1 cellular context compared by ENCODE assay signal in genomic region chr3:100272797-100273611, GRCh38.
TF ChIP-seq lines count a peak whose summit lies in the region.
"Not testable (repeated sequence)": the region's sequence is repeated elsewhere in the genome, so short reads cannot be mapped to it uniquely, and the experiment has no call there.

No MANE protein-coding gene starts in this region.

TF ChIP-seq in K562, 482 proteins besides CTCF, POLR2A, EP300 and RAD21 (continued from another document):
- peak; percentile 40 to 63; a peak in 3 of 4 replicates for TF ChIP-seq MNT (conservative IDR thresholded peaks at IDR 0.05)
- peak; percentile 70; the same call in 1 of the 2 replicates for TF ChIP-seq ZNF311 (CRISPR knock-in tag; IDR thresholded peaks at IDR 0.05)
- TF ChIP-seq TCF3 (CRISPR knock-in tag; IDR thresholded peaks at IDR 0.05): peak; percentile 58
- peak; percentile 92 for TF ChIP-seq CBFA2T3 (IDR thresholded peaks at IDR 0.05)
- not testable (repeated sequence) for TF ChIP-seq NR2C1 (IDR thresholded peaks at IDR 0.05)
- peak; percentile 39; the same call in 1 of the 2 replicates for TF ChIP-seq NR2C1 (tag; IDR thresholded peaks at IDR 0.05)
- TF ChIP-seq ARID1B (IDR thresholded peaks at IDR 0.05): peak; percentile 71; the same call in 1 of the 2 replicates
- TF ChIP-seq NCOR1 (IDR thresholded peaks at IDR 0.05): peak; percentile 76
- TF ChIP-seq HMBOX1 (IDR thresholded peaks at IDR 0.05): peak; percentile 74; the same call in 1 of the 2 replicates
- TF ChIP-seq MAX (CRISPR knock-in tag; IDR thresholded peaks at IDR 0.05): peak; percentile 51; the same call in 1 of the 2 replicates
- peak; percentile 97 for TF ChIP-seq ZNF592 (IDR thresholded peaks at IDR 0.05)
- peak; percentile 73; the same call in 1 of the 2 replicates for TF ChIP-seq TAL1 (IDR thresholded peaks at IDR 0.05)
- TF ChIP-seq TRIM24 (IDR thresholded peaks at IDR 0.05): peak in 1 of 2 experiments; percentile 43; a peak in 2 of 4 replicates
- peak; percentile 87 for TF ChIP-seq CBFA2T2 (conservative IDR thresholded peaks at IDR 0.05)
- TF ChIP-seq HDAC1 (IDR thresholded peaks at IDR 0.05): 0 out of 4 replicates have a peak, but pooled peaks of 1 of the 2 experiments have one; percentile 40
- TF ChIP-seq KDM1A (IDR thresholded peaks at IDR 0.05): peak; percentile 51 to 70; a peak in 2 of 4 replicates
- TF ChIP-seq CXXC5 (CRISPR knock-in tag; IDR thresholded peaks at IDR 0.05): peak; percentile 40; the same call in 1 of the 2 replicates
- TF ChIP-seq DDX20 (tag; IDR thresholded peaks at IDR 0.05; ENCODE audit: low read depth): 0 out of 2 replicates have a peak, but pooled peaks have one; percentile 24
- TF ChIP-seq IRF9 (tag; IDR thresholded peaks at IDR 0.05): 0 out of 2 replicates have a peak, but pooled peaks have one; percentile 21
- peak; percentile 49; the same call in 1 of the 2 replicates for TF ChIP-seq DPF2 (IDR thresholded peaks at IDR 0.05)
- peak; percentile 74; the same call in 1 of the 2 replicates for TF ChIP-seq DMBX1 (CRISPR knock-in tag; IDR thresholded peaks at IDR 0.05; ENCODE audit: borderline replicate concordance)
- peak; percentile 49; the same call in 1 of the 2 replicates for TF ChIP-seq SMAD4 (CRISPR knock-in tag; conservative IDR thresholded peaks at IDR 0.05)
- TF ChIP-seq CREB3 (tag; conservative IDR thresholded peaks at IDR 0.05; ENCODE audit: low read depth): peak; percentile 77; the same call in 1 of the 2 replicates
